ENCODE assay signal across 9 cellular contexts in the genomic region with DNA sequence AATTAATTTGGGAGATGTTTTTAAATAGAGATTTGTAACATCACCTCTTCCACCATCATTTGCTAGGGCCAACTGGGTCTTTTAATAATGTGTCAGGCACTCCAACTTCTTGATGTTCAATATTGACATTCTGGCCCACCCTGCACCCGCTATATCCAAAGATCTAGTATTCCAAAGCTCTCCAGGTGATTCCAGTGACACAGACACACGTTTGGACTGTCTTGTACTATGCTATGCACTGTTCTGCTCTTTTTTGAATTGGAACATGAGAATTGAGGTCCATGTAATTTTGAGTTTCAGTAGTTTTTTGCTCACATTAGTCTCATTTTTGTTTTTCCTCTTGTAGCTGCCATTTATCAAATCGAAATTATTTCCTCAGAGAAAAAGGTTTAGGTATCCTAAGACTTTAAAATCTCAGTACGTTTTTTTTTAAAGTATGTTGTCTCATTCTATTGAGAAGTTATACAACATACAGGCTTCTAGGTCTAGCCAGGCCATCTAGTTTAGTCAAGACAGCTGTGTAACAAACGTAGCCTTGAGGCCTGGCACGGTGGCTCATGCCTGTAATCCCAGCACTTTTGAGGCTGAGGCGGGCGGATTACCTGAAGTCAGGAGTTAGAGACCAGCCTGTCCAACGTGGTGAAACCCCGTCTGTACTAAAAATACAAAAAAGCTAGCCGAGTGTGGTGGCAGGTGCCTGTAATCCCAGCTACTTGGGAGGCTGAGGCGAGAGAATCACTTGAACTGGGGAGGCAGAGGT. TPM values are rescaled to one million over a fixed set of nuclear protein-coding genes. Genes with fewer than 3 reads are reported as not detected.
DNase-seq lines count a peak whose midpoint lies in the region; ATAC-seq and TF ChIP-seq lines count a peak whose summit lies in the region.
"Had no signal": no experiment of that assay in that cellular context is flagged by ENCODE, and none has a peak within 500 bp of the region (broad histone marks: within the 10 kb centered on the region; RNA-seq: fewer than 3 reads in every experiment).

No MANE protein-coding gene starts in this region.

- H3K4me1 ChIP-seq in Caco-2 = peaks cover 22% of the 10 kb centered on the region; the same call in 1 of the 2 replicates
- H3K4me1 ChIP-seq in trophoblast cell (ENCODE audit: control insufficient read depth in 1 of 2, insufficient read depth in 2 of 2, low read length in 2 of 2) = peaks cover 3 to 4% of the 10 kb centered on the region in 2 experiments

- H3K4ac ChIP-seq in trophoblast cell (ENCODE audit: low read depth, low read length) = peak overlapping the region; percentile 15

- H3K4me3 Mint-ChIP-seq in Caco-2 (ENCODE audit: unreplicated experiment) (peak overlapping the region; percentile 94), endothelial cell (ENCODE audit: unreplicated experiment) (peak overlapping the region; percentile 96)

- no peak overlapping the region for H2BK12ac ChIP-seq in trophoblast cell (ENCODE audit: low read length)

- H3K36me3 ChIP-seq in Caco-2 (ENCODE audit: control insufficient read depth, insufficient read depth, low read length) = no peaks in the 10 kb centered on the region
- H3K36me3 ChIP-seq in trophoblast cell (ENCODE audit: control insufficient read depth in 1 of 2, insufficient read depth in 2 of 2, low read length in 2 of 2) = no peaks in the 10 kb centered on the region

- WGBS in trophoblast cell (ENCODE audit: extremely low coverage, insufficient coverage, insufficient read length) = no CpG with 5 or more reads among the region's 12 CpGs

- no peak overlapping the region for H4K8ac ChIP-seq in trophoblast cell (ENCODE audit: low read depth, low read length)

- H2BK120ac ChIP-seq in trophoblast cell (ENCODE audit: insufficient read depth, low read length, poor library complexity) = no peak overlapping the region

- TF ChIP-seq CTCF in Caco-2 (IDR thresholded peaks at IDR 0.05; ENCODE audit: insufficient read depth in 1 of 2, low read depth in 1 of 2, low read length in 1 of 2, severe bottlenecking in 1 of 2, unreplicated experiment in 1 of 2) = no peak
- TF ChIP-seq CTCF in endothelial cell (IDR thresholded peaks at IDR 0.05; ENCODE audit: unreplicated experiment) = no peak

- H3K79me2 ChIP-seq in trophoblast cell (ENCODE audit: control insufficient read depth, insufficient read depth, low read length, poor library complexity) = peaks cover 14% of the 10 kb centered on the region

- no peak overlapping the region for H3K18ac ChIP-seq in trophoblast cell (ENCODE audit: low read length)

- H3K27ac Mint-ChIP-seq in Caco-2 (ENCODE audit: unreplicated experiment) = peak overlapping the region; percentile 99
- H3K27ac Mint-ChIP-seq in endothelial cell (ENCODE audit: unreplicated experiment) = peak overlapping the region; percentile 99

- peak overlapping the region; percentile 73 for H3K4me2 ChIP-seq in trophoblast cell (ENCODE audit: low read length)

- H3K36me3 Mint-ChIP-seq in Caco-2 (ENCODE audit: insufficient read depth, unreplicated experiment) (peaks cover 47% of the 10 kb centered on the region), endothelial cell (ENCODE audit: low read depth, unreplicated experiment) (peaks cover 12% of the 10 kb centered on the region)

- H3K4me3 ChIP-seq in Caco-2 (ENCODE audit: low read depth, low read length) = no peak overlapping the region; the same call in 1 of the 2 replicates
- no peak overlapping the region for H3K4me3 ChIP-seq in trophoblast cell (ENCODE audit: low read depth, low read length)

- H3K27me3 ChIP-seq in Caco-2 (replicated peaks; ENCODE audit: control insufficient read depth, insufficient read depth, low read length) = no peaks in the 10 kb centered on the region
- H3K27me3 ChIP-seq in trophoblast cell (ENCODE audit: insufficient read depth, low read length) = peaks cover 5% of the 10 kb centered on the region

- peaks cover 20% of the 10 kb centered on the region for H3K79me1 ChIP-seq in trophoblast cell (ENCODE audit: low read length)

- no peak for DNase-seq in Caco-2
- DNase-seq in NCI-H69 (lab: John Stamatoyannopoulos, UW) = peak; percentile 29
- DNase-seq in endothelial cell (ENCODE audit: low spot score) = no peak
- no peak for DNase-seq in trophoblast cell
- no peak for DNase-seq in stimulated activated CD4-positive, alpha-beta T cell treated with anti-CD3 and anti-CD28 coated beads, Interleukin-4, amount 100 ng/mL, for 4 hours
- no peak for DNase-seq in COLO668 (lab: John Stamatoyannopoulos, UW; ENCODE audit: unreplicated experiment)
- DNase-seq: islet precursor cell had no signal

- BruUV-seq in Caco-2 (replicated peaks; lab: Mats Ljungman, UMichigan) = no TSS peak

- H3K9me3 ChIP-seq in Caco-2 (no peaks in the 10 kb centered on the region), trophoblast cell (ENCODE audit: insufficient read depth, low read depth, low read length) (no peaks in the 10 kb centered on the region)

- no peak overlapping the region for H2BK5ac ChIP-seq in trophoblast cell (ENCODE audit: low read depth, low read length, poor library complexity)

- ATAC-seq in HG02884 (IDR thresholded peaks at IDR 0.05; ENCODE audit: unreplicated experiment) (no peak), HG02571 (IDR thresholded peaks at IDR 0.05; ENCODE audit: unreplicated experiment) (no peak)

- H2AK5ac ChIP-seq in trophoblast cell (ENCODE audit: low read length) = no peak overlapping the region

- POLR2A ChIA-PET in Caco-2 (lab: Charles Lee) = no interaction called here

- H3K14ac ChIP-seq in trophoblast cell (ENCODE audit: low read length) = no peak overlapping the region

- no peak overlapping the region for H2AFZ ChIP-seq in trophoblast cell (ENCODE audit: insufficient read depth, low read length, poor library complexity)

- H3K27me3 Mint-ChIP-seq in Caco-2 (ENCODE audit: insufficient read depth, unreplicated experiment) (no peaks in the 10 kb centered on the region), endothelial cell (ENCODE audit: unreplicated experiment) (peaks cover 20% of the 10 kb centered on the region)

- H4K91ac ChIP-seq in trophoblast cell (ENCODE audit: low read depth, low read length) = no peak overlapping the region

- H3K9me3 Mint-ChIP-seq in Caco-2 (ENCODE audit: unreplicated experiment) (no peaks in the 10 kb centered on the region), endothelial cell (ENCODE audit: unreplicated experiment) (no peaks in the 10 kb centered on the region)

- H3K9ac ChIP-seq in trophoblast cell (ENCODE audit: low read length) = no peak overlapping the region

- H4K12ac ChIP-seq in trophoblast cell (ENCODE audit: low read depth, low read length) = no peak overlapping the region

- CTCF ChIA-PET in Caco-2 (lab: Charles Lee) = no interaction called here

- H3K23ac ChIP-seq in trophoblast cell (ENCODE audit: low read length) = no peak overlapping the region

- intact Hi-C loops in Caco-2 (cut with micrococcal nuclease; ENCODE audit: unreplicated experiment) = no loop called here

- H3K4me1 Mint-ChIP-seq in Caco-2 (ENCODE audit: low read depth, unreplicated experiment) (peaks cover 9% of the 10 kb centered on the region), endothelial cell (ENCODE audit: unreplicated experiment) (peaks cover 25% of the 10 kb centered on the region)

- no peak overlapping the region for H3K27ac ChIP-seq in trophoblast cell (ENCODE audit: low read depth, low read length)

RNA-seq across cellular contexts. Expression of a gene that starts 3.1 kb away (rescaled TPM):
- total RNA-seq in Caco-2 (2022) = 5.0 and 5.3 TPM in 2 replicates
- 9.2 TPM for total RNA-seq in endothelial cell (ENCODE audit: unreplicated experiment)
- 3.5 TPM in 2 replicates for polyA plus RNA-seq in trophoblast cell (2013)

RNA-seq across cellular contexts. Expression of a gene that starts 39.0 kb away (rescaled TPM):
- 17.0 and 20.4 TPM in 2 replicates for total RNA-seq in Caco-2 (2022)
- 23.4 TPM for total RNA-seq in endothelial cell (ENCODE audit: unreplicated experiment)
- 19.7 and 20.7 TPM in 2 replicates for polyA plus RNA-seq in trophoblast cell (2013)
